Comparison of ENCODE assay signal across 19 cellular contexts in the genomic region with DNA sequence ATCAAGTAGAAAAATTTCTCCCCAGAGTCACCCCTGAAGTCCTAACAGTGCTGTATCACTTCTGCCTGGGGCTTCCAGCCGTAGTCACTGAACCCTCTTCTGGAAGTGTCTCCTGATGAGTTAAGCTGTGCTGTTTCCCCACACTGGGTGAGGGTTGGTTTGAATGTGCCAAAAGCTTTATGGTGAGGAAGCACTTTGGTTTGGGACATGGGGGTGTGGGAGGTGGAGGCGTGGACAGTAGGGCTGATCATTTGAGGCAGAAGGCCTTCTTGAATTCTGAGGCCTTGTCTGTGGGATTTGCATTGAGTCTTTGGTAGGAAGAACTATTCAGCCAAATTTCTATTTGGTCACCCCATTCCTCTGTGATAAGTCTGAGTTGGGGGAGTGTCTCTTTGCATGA.
DNase-seq lines count a peak whose midpoint lies in the region; ATAC-seq and TF ChIP-seq lines count a peak whose summit lies in the region.
"Had no signal": no experiment of that assay in that cellular context is flagged by ENCODE, and none has a peak within 500 bp of the region (broad histone marks: within the 10 kb centered on the region; RNA-seq: fewer than 3 reads in every experiment).

No MANE protein-coding gene starts in this region.

- no peak overlapping the region for H3K9ac ChIP-seq in parathyroid adenoma
- H3K9ac ChIP-seq: KMS-11 had no signal

- H3K27ac ChIP-seq in heart left ventricle (peak overlapping the region in 7 of 12 donors; percentile 9 to 85 (median 55)), GM23338 (ENCODE audit: low read depth) (no peak overlapping the region), parathyroid adenoma (peak overlapping the region; percentile 51), hepatocyte (no peak overlapping the region)
- no peak overlapping the region for H3K27ac ChIP-seq in effector memory CD4-positive, alpha-beta T cell (ENCODE audit: insufficient read depth, low read length, poor library complexity, severe bottlenecking)
- H3K27ac ChIP-seq: KMS-11, Peyer's patch, SJSA1 had no signal

- DNase-seq in heart left ventricle (no peak), Right ventricle myocardium inferior (ENCODE audit: missing footprints) (no peak), GM23338 (ENCODE audit: low spot score) (no peak), UCSD-AML1 (lab: John Stamatoyannopoulos, UW; ENCODE audit: unreplicated experiment) (no peak), hepatocyte (ENCODE audit: low spot score) (no peak)
- DNase-seq in effector memory CD4-positive, alpha-beta T cell, result no peak
- DNase-seq: AML-193, C1 segment of cervical spinal cord, GF-D8, IMR-90, NCI-H1105 treated with DMSO at 0.1 percent for 48 hours, NCI-H2029 treated with DMSO at 0.1 percent for 48 hours, NCI-H446, NCI-H69, Peyer's patch had no signal

- H2AFZ ChIP-seq in GM23338 (no peak overlapping the region), parathyroid adenoma (no peak overlapping the region), hepatocyte (no peak overlapping the region)

- no peaks in the 10 kb centered on the region for H3K9me3 Mint-ChIP-seq in GM23338
- H3K9me3 Mint-ChIP-seq in activated T-helper 17 cell treated with anti-CD3 and anti-CD28 coated beads, Interleukin-2, amount 50 U/mL, for 72 hours, result no peaks in the 10 kb centered on the region

- peaks cover 12% of the 10 kb centered on the region for H3K79me2 ChIP-seq in GM23338 (replicated peaks; ENCODE audit: insufficient read depth)
- H3K79me2 ChIP-seq in parathyroid adenoma, result peaks cover 7% of the 10 kb centered on the region
- H3K79me2 ChIP-seq in hepatocyte, result no peaks in the 10 kb centered on the region

- peaks cover 6% of the 10 kb centered on the region; the same call in 2 of the 3 replicates for H3K36me3 Mint-ChIP-seq in GM23338 (ENCODE audit: low read depth)
- peaks cover 14% of the 10 kb centered on the region for H3K36me3 Mint-ChIP-seq in activated T-helper 17 cell treated with anti-CD3 and anti-CD28 coated beads, Interleukin-2, amount 50 U/mL, for 72 hours (ENCODE audit: low read depth)

- intact Hi-C loops in heart left ventricle (cut with DNase I) (loop anchor here in 1 of 10 donors (2.0 to 5.0 kb wide), 2 partner anchors 19 to 41 kb away; no protein-coding TSS in a partner anchor), Right ventricle myocardium inferior (cut with DNase I) (no loop called here)

- H4K20me1 ChIP-seq in GM23338 (replicated peaks; ENCODE audit: insufficient read depth), result no peaks in the 10 kb centered on the region; the same call in none of the 2 replicates
- H4K20me1 ChIP-seq in hepatocyte (ENCODE audit: insufficient read depth, poor library complexity, severe bottlenecking), result no peaks in the 10 kb centered on the region

- H3K27me3 Mint-ChIP-seq in GM23338 (ENCODE audit: insufficient read depth, low read depth, poor library complexity), result peaks cover 3% of the 10 kb centered on the region
- no peaks in the 10 kb centered on the region for H3K27me3 Mint-ChIP-seq in activated T-helper 17 cell treated with anti-CD3 and anti-CD28 coated beads, Interleukin-2, amount 50 U/mL, for 72 hours

- WGBS in heart left ventricle, 4 donors, result 74 to 90% (median 78%) methylated on average over 2 of the region's 2 CpGs
- 98% methylated on average over 2 of the region's 2 CpGs for WGBS in hepatocyte (ENCODE audit: low lambda C conversion rate, missing lambda C conversion rate)

- H3K4me3 Mint-ChIP-seq in GM23338, result no peak overlapping the region
- H3K4me3 Mint-ChIP-seq in activated T-helper 17 cell treated with anti-CD3 and anti-CD28 coated beads, Interleukin-2, amount 50 U/mL, for 72 hours, result no peak overlapping the region

- H3K9me3 ChIP-seq in heart left ventricle, result no peaks in the 10 kb centered on the region
- H3K9me3 ChIP-seq in parathyroid adenoma (ENCODE audit: control insufficient read depth, low read length), result no peaks in the 10 kb centered on the region
- no peaks in the 10 kb centered on the region for H3K9me3 ChIP-seq in hepatocyte (ENCODE audit: low read depth)
- no peaks in the 10 kb centered on the region for H3K9me3 ChIP-seq in effector memory CD4-positive, alpha-beta T cell (ENCODE audit: control insufficient read depth, low read length)
- H3K9me3 ChIP-seq: Peyer's patch, SJSA1 had no signal

- H3K4me1 Mint-ChIP-seq in GM23338, result peaks cover 18% of the 10 kb centered on the region
- H3K4me1 Mint-ChIP-seq in activated T-helper 17 cell treated with anti-CD3 and anti-CD28 coated beads, Interleukin-2, amount 50 U/mL, for 72 hours, result peaks cover 31% of the 10 kb centered on the region

- H3K36me3 ChIP-seq in heart left ventricle, result peaks cover 0 to 20% (median 12%) of the 10 kb centered on the region in 9 donors
- no peaks in the 10 kb centered on the region for H3K36me3 ChIP-seq in GM23338 (ENCODE audit: insufficient read depth)
- no peaks in the 10 kb centered on the region for H3K36me3 ChIP-seq in parathyroid adenoma (ENCODE audit: control insufficient read depth, insufficient read depth, low read length)
- no peaks in the 10 kb centered on the region for H3K36me3 ChIP-seq in hepatocyte (replicated peaks; ENCODE audit: insufficient read depth, low read depth)
- H3K36me3 ChIP-seq in effector memory CD4-positive, alpha-beta T cell (ENCODE audit: control insufficient read depth, insufficient read depth, low read length), result peaks cover 18% of the 10 kb centered on the region
- H3K36me3 ChIP-seq: SJSA1 had no signal

- TF ChIP-seq CTCF in heart left ventricle (IDR thresholded peaks at IDR 0.05) (no peak), GM23338 (conservative IDR thresholded peaks at IDR 0.05; ENCODE audit: low read depth in 2 of 2) (no peak), parathyroid adenoma (IDR thresholded peaks at IDR 0.05) (no peak), hepatocyte (IDR thresholded peaks at IDR 0.05; ENCODE audit: poor library complexity) (no peak)

- TF ChIP-seq POLR2A in heart left ventricle (IDR thresholded peaks at IDR 0.05), result no peak

- H3F3A ChIP-seq in GM23338 (replicated peaks; ENCODE audit: low read depth), result no peaks in the 10 kb centered on the region

- H3K4me3 ChIP-seq in heart left ventricle (no peak overlapping the region), GM23338 (no peak overlapping the region), parathyroid adenoma (ENCODE audit: low read depth, low read length) (no peak overlapping the region), hepatocyte (no peak overlapping the region)
- H3K4me3 ChIP-seq in effector memory CD4-positive, alpha-beta T cell (ENCODE audit: insufficient read depth, low read depth, low read length, poor library complexity, severe bottlenecking), result no peak overlapping the region
- H3K4me3 ChIP-seq: Peyer's patch, SJSA1 had no signal

- H3K4me1 ChIP-seq in heart left ventricle (peaks cover 12 to 79% (median 61%) of the 10 kb centered on the region in 12 donors), GM23338 (ENCODE audit: insufficient read depth) (peaks cover 8% of the 10 kb centered on the region; the same call in 1 of the 2 replicates), parathyroid adenoma (peaks cover 30% of the 10 kb centered on the region), hepatocyte (ENCODE audit: insufficient read depth) (no peaks in the 10 kb centered on the region)
- H3K4me1 ChIP-seq in effector memory CD4-positive, alpha-beta T cell (ENCODE audit: control insufficient read depth, insufficient read depth, low read length, poor library complexity, severe bottlenecking), result peaks cover 19% of the 10 kb centered on the region
- H3K4me1 ChIP-seq: SJSA1 had no signal

- H3K27me3 ChIP-seq in heart left ventricle, result no peaks in the 10 kb centered on the region
- H3K27me3 ChIP-seq in GM23338 (ENCODE audit: insufficient read depth), result no peaks in the 10 kb centered on the region
- H3K27me3 ChIP-seq in parathyroid adenoma (ENCODE audit: control insufficient read depth, insufficient read depth, low read length), result no peaks in the 10 kb centered on the region
- no peaks in the 10 kb centered on the region for H3K27me3 ChIP-seq in hepatocyte
- no peaks in the 10 kb centered on the region for H3K27me3 ChIP-seq in effector memory CD4-positive, alpha-beta T cell (replicated peaks; ENCODE audit: control insufficient read depth, insufficient read depth, low read length, poor library complexity, severe bottlenecking)
- H3K27me3 ChIP-seq: Peyer's patch, SJSA1 had no signal

- H3K4me2 ChIP-seq in GM23338, result no peak overlapping the region
- H3K4me2 ChIP-seq in parathyroid adenoma (ENCODE audit: low read length), result no peak overlapping the region
- H3K4me2 ChIP-seq in hepatocyte, result no peak overlapping the region
- H3K4me2 ChIP-seq: KMS-11 had no signal

- no peak for ATAC-seq in heart left ventricle
- ATAC-seq in Right ventricle myocardium inferior, result no peak
- ATAC-seq in GM23338, result no peak
- no peak for ATAC-seq in activated T-helper 17 cell treated with anti-CD3 and anti-CD28 coated beads, Interleukin-2, amount 50 U/mL, for 72 hours (replicated peaks)

- peak overlapping the region; percentile 45; the same call in 1 of the 2 replicates for H3K27ac Mint-ChIP-seq in GM23338
- peak overlapping the region; percentile 20 for H3K27ac Mint-ChIP-seq in activated T-helper 17 cell treated with anti-CD3 and anti-CD28 coated beads, Interleukin-2, amount 50 U/mL, for 72 hours

- H3K9me2 ChIP-seq in GM23338 (ENCODE audit: insufficient read depth) (no peaks in the 10 kb centered on the region), hepatocyte (replicated peaks; ENCODE audit: insufficient read depth) (no peaks in the 10 kb centered on the region)

TF ChIP-seq in GM23338, 12 proteins besides CTCF, POLR2A, EP300 and RAD21 (continues in another document):
- TF ChIP-seq ZNF331 (CRISPR knock-in tag; IDR thresholded peaks at IDR 0.05; ENCODE audit: low read depth), result no peak
- no peak for TF ChIP-seq NANOG (IDR thresholded peaks at IDR 0.05; ENCODE audit: borderline replicate concordance)

Comparison
In these comparisons a context has a peak if more than half of its experiments do, and no peak if none do; other contexts are left out.
1. H3K27ac ChIP-seq: peak in heart left ventricle (7 of 12) and parathyroid adenoma (single experiment); none in GM23338 (single experiment), hepatocyte (single experiment) and effector memory CD4-positive, alpha-beta T cell (single experiment).